Comparison of ENCODE assay signal across 25 cellular contexts in genomic region chr17:21106316-21106715, GRCh38. TPM values are rescaled to one million over a fixed set of nuclear protein-coding genes. Genes with fewer than 3 reads are reported as not detected.
DNase-seq lines count a peak whose midpoint lies in the region; ATAC-seq, FAIRE-seq and TF ChIP-seq lines count a peak whose summit lies in the region.
"Had no signal": no experiment of that assay in that cellular context is flagged by ENCODE, and none has a peak within 500 bp of the region (broad histone marks: within the 10 kb centered on the region; RNA-seq: fewer than 3 reads in every experiment).

No MANE protein-coding gene starts in this region.

- H3K4me2 ChIP-seq in H1 (ENCODE audit: insufficient read depth in 1 of 2, low read depth in 2 of 2, low read length in 2 of 2) = no peak overlapping the region
- H3K4me2 ChIP-seq in mesendoderm (ENCODE audit: low read length) = no peak overlapping the region
- H3K4me2 ChIP-seq: BLaER1 treated with 17β-estradiol and CSF1 and Interleukin-3, amounts not matched to agents 10 nM and 100 nM had no signal

- H3K27me3 ChIP-seq in HUES48 (ENCODE audit: control insufficient read depth, insufficient read depth, low read length) (no peaks in the 10 kb centered on the region), H1 (replicated peaks in 1 of 4; ENCODE audit: control insufficient read depth in 3 of 4, extremely low read depth in 1 of 4, insufficient read depth in 3 of 4, low read length in 3 of 4) (no peaks in the 10 kb centered on the region), mesendoderm (ENCODE audit: insufficient read depth, low read length, poor library complexity) (no peaks in the 10 kb centered on the region)
- H3K27me3 ChIP-seq: BLaER1 treated with 17β-estradiol and CSF1 and Interleukin-3, amounts not matched to agents 10 nM and 100 nM had no signal

- no peak overlapping the region for H3K9ac ChIP-seq in HUES48 (ENCODE audit: low read depth, low read length)
- H3K9ac ChIP-seq in H1 (replicated peaks in 1 of 4; ENCODE audit: extremely low read depth in 1 of 4, low read depth in 3 of 4, low read length in 3 of 4) = no peak overlapping the region
- no peak overlapping the region for H3K9ac ChIP-seq in mesendoderm (ENCODE audit: low read length)
- H3K9ac ChIP-seq: BLaER1 treated with 17β-estradiol and CSF1 and Interleukin-3, amounts not matched to agents 10 nM and 100 nM had no signal

- H3K4me1 Mint-ChIP-seq in WTC11 = peaks cover 59% of the 10 kb centered on the region
- H3K4me1 Mint-ChIP-seq in activated CD8-positive, alpha-beta T cell treated with anti-CD3 and anti-CD28 coated beads, Interleukin-2, amount 10 ng/mL, durations not matched to agents 7 days and 5 days (ENCODE audit: low read depth) = no peaks in the 10 kb centered on the region
- H3K4me1 Mint-ChIP-seq: B cell had no signal

- TF ChIP-seq CTCF in WTC11 (IDR thresholded peaks at IDR 0.05) (no peak), H1 (IDR thresholded peaks at IDR 0.05; ENCODE audit: control extremely low read depth in 1 of 3, insufficient read depth in 1 of 3, low read depth in 1 of 3, low read length in 3 of 3) (no peak)

- H2AFZ ChIP-seq in H1 (ENCODE audit: low read length) = no peak overlapping the region

- no peak overlapping the region for H3K14ac ChIP-seq in H1 (ENCODE audit: insufficient read length)

- TF ChIP-seq RAD21 in H1 (IDR thresholded peaks at IDR 0.05 in 1 of 2, conservative IDR thresholded peaks at IDR 0.05 in 1 of 2; ENCODE audit: low read depth in 2 of 2, low read length in 2 of 2) = no peak

- no peak overlapping the region for H2BK12ac ChIP-seq in H1 (ENCODE audit: low read depth, low read length)

- WGBS in H1 (ENCODE audit: extremely low coverage in 1 of 2, insufficient coverage in 1 of 2, insufficient read length in 1 of 2, insufficient replicate concordance in 2 of 2, low coverage in 1 of 2, low lambda C conversion rate in 2 of 2, missing lambda C conversion rate in 1 of 2), 2 experiments = 92% methylated on average over 3 of the region's 3 CpGs; no CpG with 5 or more reads in 1 of the 2 experiments
- no CpG with 5 or more reads among the region's 3 CpGs for WGBS in mesendoderm (ENCODE audit: extremely low coverage, insufficient coverage, low lambda C conversion rate)

- no peak overlapping the region for H3K4ac ChIP-seq in H1 (replicated peaks; ENCODE audit: insufficient read length, low read depth, low read length)
- H3K4ac ChIP-seq in mesendoderm (ENCODE audit: low read depth, low read length) = peak overlapping the region; percentile 91

- peak overlapping the region; percentile 68; the same call in 1 of the 2 replicates for H3K27ac Mint-ChIP-seq in WTC11
- H3K27ac Mint-ChIP-seq in activated CD8-positive, alpha-beta T cell treated with anti-CD3 and anti-CD28 coated beads, Interleukin-2, amount 10 ng/mL, durations not matched to agents 7 days and 5 days = no peak overlapping the region
- H3K27ac Mint-ChIP-seq: B cell; CD4-positive, alpha-beta T cell; CD8-positive, alpha-beta T cell had no signal

- H3K56ac ChIP-seq in H1 (replicated peaks; ENCODE audit: insufficient read length, low read depth, low read length) (no peak overlapping the region), mesendoderm (ENCODE audit: low read length) (peak overlapping the region; percentile 71)

- H3K23me2 ChIP-seq in H1 (ENCODE audit: low read depth, low read length) = no peaks in the 10 kb centered on the region

- H3K4me3 Mint-ChIP-seq in WTC11 = no peak overlapping the region
- H3K4me3 Mint-ChIP-seq in activated CD8-positive, alpha-beta T cell treated with anti-CD3 and anti-CD28 coated beads, Interleukin-2, amount 10 ng/mL, durations not matched to agents 7 days and 5 days = no peak overlapping the region
- H3K4me3 Mint-ChIP-seq: B cell; CD4-positive, alpha-beta T cell; CD8-positive, alpha-beta T cell had no signal

- no peak overlapping the region for H4K91ac ChIP-seq in H1 (replicated peaks; ENCODE audit: insufficient read length, low read length)

- H2AK5ac ChIP-seq in H1 (ENCODE audit: low read depth, low read length) (no peak overlapping the region), mesendoderm (ENCODE audit: low read length) (no peak overlapping the region)

- no peak for TF ChIP-seq EP300 in H1 (IDR thresholded peaks at IDR 0.05; ENCODE audit: borderline replicate concordance in 1 of 2, low read depth in 2 of 2, low read length in 2 of 2)

- peak overlapping the region; percentile 72; the same call in 1 of the 2 replicates for H2BK20ac ChIP-seq in H1 (ENCODE audit: low read length)

- no peak overlapping the region for H4K8ac ChIP-seq in H1 (ENCODE audit: extremely low read depth, insufficient read depth, low read length)
- no peak overlapping the region for H4K8ac ChIP-seq in mesendoderm (ENCODE audit: low read depth, low read length)

- H3K79me1 ChIP-seq in H1 (ENCODE audit: low read depth, low read length) (no peaks in the 10 kb centered on the region), mesendoderm (ENCODE audit: low read length) (no peaks in the 10 kb centered on the region)

- POLR2A ChIA-PET in WTC11 (lab: Charles Lee) (no interaction called here), H1 (lab: Charles Lee; ENCODE audit: partially characterized antibody) (interaction anchor here (4.3 kb wide), 1 partner anchor 63 kb away, joined by 17 read pairs; the partner anchor contains the start of gene USP22)
- POLR2A ChIA-PET in activated CD8-positive, alpha-beta T cell treated with anti-CD3 and anti-CD28 coated beads, Interleukin-2, amount 10 ng/mL, durations not matched to agents 7 days and 5 days (lab: Charles Lee) = no interaction called here

- H3K36me3 ChIP-seq in HUES48 (ENCODE audit: control insufficient read depth, insufficient read depth, low read length) (no peaks in the 10 kb centered on the region), H1 (ENCODE audit: control insufficient read depth in 2 of 4, insufficient read depth in 4 of 4, low read length in 3 of 4) (no peaks in the 10 kb centered on the region), mesendoderm (ENCODE audit: control insufficient read depth, insufficient read depth, low read length) (no peaks in the 10 kb centered on the region)
- H3K36me3 ChIP-seq: BLaER1 treated with 17β-estradiol and CSF1 and Interleukin-3, amounts not matched to agents 10 nM and 100 nM had no signal

- H2BK120ac ChIP-seq in H1 (replicated peaks; ENCODE audit: low read depth, low read length) (no peak overlapping the region), mesendoderm (ENCODE audit: low read depth, low read length) (peak overlapping the region; percentile 100)

- H3K4me1 ChIP-seq in HUES48 (ENCODE audit: control insufficient read depth, insufficient read depth, low read length) (peaks cover 29% of the 10 kb centered on the region), H1 (replicated peaks in 1 of 4; ENCODE audit: control insufficient read depth in 3 of 4, insufficient read depth in 4 of 4, low read length in 3 of 4) (peaks cover 1 to 7% (median 6%) of the 10 kb centered on the region in 4 experiments; a peak in 5 of 7 replicates), mesendoderm (ENCODE audit: control insufficient read depth, low read depth, low read length) (peaks cover 2% of the 10 kb centered on the region)
- H3K4me1 ChIP-seq: BLaER1 treated with 17β-estradiol and CSF1 and Interleukin-3, amounts not matched to agents 10 nM and 100 nM; Caco-2 had no signal

- ATAC-seq in WTC11 (no peak), HG02642 (IDR thresholded peaks at IDR 0.05; ENCODE audit: poor library complexity, unreplicated experiment) (no peak)
- no peak for ATAC-seq in activated CD8-positive, alpha-beta T cell treated with anti-CD3 and anti-CD28 coated beads, Interleukin-2, amount 10 ng/mL, durations not matched to agents 7 days and 5 days
- ATAC-seq: CD8-positive, alpha-beta T cell had no signal

- no peaks in the 10 kb centered on the region for H4K20me1 ChIP-seq in H1 (replicated peaks in 1 of 2; ENCODE audit: control insufficient read depth in 1 of 2, insufficient read depth in 2 of 2, low read length in 2 of 2)
- H4K20me1 ChIP-seq: BLaER1 treated with 17β-estradiol and CSF1 and Interleukin-3, amounts not matched to agents 10 nM and 100 nM had no signal

- H3K9me3 ChIP-seq in HUES48 (ENCODE audit: control insufficient read depth, insufficient read depth, low read length) (no peaks in the 10 kb centered on the region; the same call in 1 of the 2 replicates), H1 (ENCODE audit: insufficient read depth in 2 of 2, low read depth in 1 of 2, low read length in 1 of 2) (no peaks in the 10 kb centered on the region)
- H3K9me3 ChIP-seq: BLaER1 treated with 17β-estradiol and CSF1 and Interleukin-3, amounts not matched to agents 10 nM and 100 nM; Caco-2 had no signal

- DNase-seq in WTC11 (ENCODE audit: low spot score) (no peak), H1 (ENCODE audit: low read depth in 1 of 2, low spot score in 2 of 2) (no peak), mesendoderm (peak; percentile 78), AG08396 (ENCODE audit: low spot score) (no peak), T-helper 1 cell (no peak)
- DNase-seq in activated CD8-positive, alpha-beta T cell treated with anti-CD3 and anti-CD28 coated beads, Interleukin-2, amount 10 ng/mL, durations not matched to agents 7 days and 5 days = no peak
- DNase-seq: 8988T; ACHN; AML-193; Caco-2; Calu3; CD4-positive, alpha-beta T cell; CD8-positive, alpha-beta T cell; DMS79 treated with DMSO at 0.1 percent for 48 hours; GF-D8 had no signal

- H2BK15ac ChIP-seq in H1 (ENCODE audit: low read length) (no peak overlapping the region), mesendoderm (replicated peaks; ENCODE audit: low read depth) (no peak overlapping the region)

- H3K23ac ChIP-seq in H1 (ENCODE audit: insufficient read length) (no peak overlapping the region), mesendoderm (ENCODE audit: low read length) (no peak overlapping the region)

- H3K4me3 ChIP-seq in HUES48 (ENCODE audit: low read depth, low read length) (no peak overlapping the region), H1 (ENCODE audit: extremely low read depth in 1 of 4, insufficient read depth in 2 of 4, low read depth in 3 of 4, low read length in 4 of 4) (no peak overlapping the region), mesendoderm (ENCODE audit: low read length) (no peak overlapping the region)
- H3K4me3 ChIP-seq: BLaER1 treated with 17β-estradiol and CSF1 and Interleukin-3, amounts not matched to agents 10 nM and 100 nM had no signal

- peaks cover 8% of the 10 kb centered on the region for H3K9me3 Mint-ChIP-seq in WTC11
- H3K9me3 Mint-ChIP-seq in activated CD8-positive, alpha-beta T cell treated with anti-CD3 and anti-CD28 coated beads, Interleukin-2, amount 10 ng/mL, durations not matched to agents 7 days and 5 days (ENCODE audit: insufficient read depth) = no peaks in the 10 kb centered on the region
- H3K9me3 Mint-ChIP-seq: CD4-positive, alpha-beta T cell; CD8-positive, alpha-beta T cell had no signal

- CTCF ChIA-PET in WTC11 (lab: Charles Lee) = interaction anchor here (0.6 kb wide), 1 partner anchor 72 kb away, joined by 3 read pairs; no protein-coding TSS in a partner anchor
- CTCF ChIA-PET in H1 (lab: Charles Lee; ENCODE audit: partially characterized antibody) = no interaction called here
- CTCF ChIA-PET in activated CD8-positive, alpha-beta T cell treated with anti-CD3 and anti-CD28 coated beads, Interleukin-2, amount 10 ng/mL, durations not matched to agents 7 days and 5 days (lab: Charles Lee) = no interaction called here

- H3K18ac ChIP-seq in H1 (ENCODE audit: extremely low read depth, low read length) = no peak overlapping the region
- H3K18ac ChIP-seq in mesendoderm (ENCODE audit: low read length) = peak overlapping the region; percentile 97

- H3K27me3 Mint-ChIP-seq in WTC11 (ENCODE audit: low read depth) = no peaks in the 10 kb centered on the region
- H3K27me3 Mint-ChIP-seq in activated CD8-positive, alpha-beta T cell treated with anti-CD3 and anti-CD28 coated beads, Interleukin-2, amount 10 ng/mL, durations not matched to agents 7 days and 5 days (ENCODE audit: low read depth) = peaks cover 2% of the 10 kb centered on the region
- H3K27me3 Mint-ChIP-seq: CD4-positive, alpha-beta T cell had no signal

- no peak for TF ChIP-seq POLR2A in H1 (IDR thresholded peaks at IDR 0.05; ENCODE audit: control extremely low read depth in 1 of 2, low read depth in 2 of 2, low read length in 2 of 2)

- H2BK5ac ChIP-seq in H1 (ENCODE audit: low read depth, low read length) = no peak overlapping the region
- peak overlapping the region; percentile 93 for H2BK5ac ChIP-seq in mesendoderm (ENCODE audit: low read length)

- no peaks in the 10 kb centered on the region; the same call in 1 of the 2 replicates for H3K36me3 Mint-ChIP-seq in WTC11
- no peaks in the 10 kb centered on the region for H3K36me3 Mint-ChIP-seq in activated CD8-positive, alpha-beta T cell treated with anti-CD3 and anti-CD28 coated beads, Interleukin-2, amount 10 ng/mL, durations not matched to agents 7 days and 5 days (ENCODE audit: low read depth)
- H3K36me3 Mint-ChIP-seq: CD8-positive, alpha-beta T cell had no signal

- peak overlapping the region; percentile 27 for H3K27ac ChIP-seq in HUES48 (ENCODE audit: low read depth, low read length)
- H3K27ac ChIP-seq in H1 (ENCODE audit: low read depth, low read length) = no peak overlapping the region
- peak overlapping the region; percentile 94 for H3K27ac ChIP-seq in mesendoderm (ENCODE audit: low read depth, low read length)
- H3K27ac ChIP-seq: BLaER1 treated with 17β-estradiol and CSF1 and Interleukin-3, amounts not matched to agents 10 nM and 100 nM; C4-2B had no signal

- FAIRE-seq in H1 (lab: Jason Lieb, UNC) = no peak
- FAIRE-seq: A204.1, D721Med, G401.6, GM12891, GM18507 had no signal

- H4K5ac ChIP-seq in H1 (ENCODE audit: insufficient read length, low read depth, low read length) = peak overlapping the region; percentile 64
- no peak overlapping the region for H4K5ac ChIP-seq in mesendoderm (ENCODE audit: low read length)

- no peaks in the 10 kb centered on the region for H3K79me2 ChIP-seq in H1 (ENCODE audit: control insufficient read depth in 1 of 2, insufficient read depth in 2 of 2, low read length in 2 of 2)
- no peaks in the 10 kb centered on the region for H3K79me2 ChIP-seq in mesendoderm (ENCODE audit: control insufficient read depth, insufficient read depth, low read length)

RNA-seq across cellular contexts. Expression of gene DHRS7B, which starts 20.4 kb away (rescaled TPM):
- 13.5 to 16.6 TPM (median 15.6 TPM) in 3 replicates for total RNA-seq in WTC11 (2021)
- 11.0 and 12.4 TPM in 2 replicates for total RNA-seq in H1 (2021; fragmentation: NEBNext Ultra II Directional; extraction: Animal tissue kit (Norgen Biotek cat#: 25700))
- polyA plus RNA-seq in H1 (2011; rRNA removed) = 23.0 and 27.9 TPM in 2 replicates
- 26.3 TPM for polyA plus RNA-seq in H1 (2011; cell fraction: cytosol; rRNA removed)
- polyA plus RNA-seq in H1 (2011; cell fraction: nucleus; rRNA removed) = 20.1 TPM
- polyA plus RNA-seq in H1 (2012, experiment 1 of 2) = 15.5 to 23.1 TPM (median 19.3 TPM) in 4 replicates
- 8.7 TPM for polyA plus RNA-seq in H1 (2012, experiment 2 of 2)
- polyA plus RNA-seq in H1 (2013, experiment 1 of 2) = 28.4 TPM
- 34.2 TPM for polyA plus RNA-seq in H1 (2013, experiment 2 of 2)
- polyA minus RNA-seq in H1 (2011; rRNA and poly(A)+ RNA removed) = 31.5 and 36.8 TPM in 2 replicates
- polyA minus RNA-seq in H1 (2011; cell fraction: cytosol; rRNA and poly(A)+ RNA removed) = 12.3 TPM
- 16.1 TPM for polyA minus RNA-seq in H1 (2011; cell fraction: nucleus; rRNA and poly(A)+ RNA removed)
- polyA plus RNA-seq in mesendoderm (2013, experiment 1 of 2) = 28.8 TPM
- 30.4 TPM for polyA plus RNA-seq in mesendoderm (2013, experiment 2 of 2)
- 10 to 100 TPM; 15.1 to 15.2 TPM for total RNA-seq in activated CD8-positive, alpha-beta T cell treated with anti-CD3 and anti-CD28 coated beads, Interleukin-2, amount 10 ng/mL, durations not matched to agents 7 days and 5 days
